ENCODE assay signal across 8 cellular contexts in genomic region chr20:3753098-3753497, GRCh38. TPM values are rescaled to one million over a fixed set of nuclear protein-coding genes. Genes with fewer than 3 reads are reported as not detected.
A peak's percentile ranks its signal among the peaks of the same experiment; 100 is the strongest.
DNase-seq lines count a peak whose midpoint lies in the region; ATAC-seq, FAIRE-seq and TF ChIP-seq lines count a peak whose summit lies in the region.

No MANE protein-coding gene starts in this region.

- peaks cover 20 to 21% of the 10 kb centered on the region in 2 experiments; a peak in 4 of 5 replicates for H3K36me3 ChIP-seq in HepG2 (replicated peaks in 1 of 2; ENCODE audit: control insufficient read depth in 1 of 2, insufficient read depth in 2 of 2, low read length in 2 of 2)

- no peak overlapping the region for H3K9ac ChIP-seq in HepG2 (ENCODE audit: insufficient read depth, low read depth, low read length)

- no peak for TF ChIP-seq POLR2A in HepG2 (IDR thresholded peaks at IDR 0.05; ENCODE audit: insufficient read depth in 1 of 2, low read depth in 2 of 2, low read length in 2 of 2)

- in situ Hi-C loops in HepG2 (cut with HindIII; ENCODE audit: extremely low pct_ligation_motif_present, low pct_unique_long_range_greater_than_20kb), result no loop called here

- FAIRE-seq in HepG2 (lab: Jason Lieb, UNC), result peak; percentile 92

- H3K27ac Mint-ChIP-seq in WTC11, result no peak overlapping the region

- intact Hi-C loops in HepG2 (cut with micrococcal nuclease; ENCODE audit: unreplicated experiment), result loop anchor here (1.0 to 2.0 kb wide), 4 partner anchors 15 to 102 kb away; partner anchors contain the start of gene SPEF1

- H3K27me3 Mint-ChIP-seq in WTC11 (ENCODE audit: low read depth), result peaks cover 25% of the 10 kb centered on the region

- ATAC-seq in WTC11 (peak; percentile 59), HepG2 (peak; percentile 54), HG03439 (IDR thresholded peaks at IDR 0.05; ENCODE audit: unreplicated experiment) (no peak)

- CTCF ChIA-PET in WTC11 (lab: Charles Lee), result interaction anchor here (0.6 to 8.7 kb wide), 26 partner anchors 8 to 339 kb away, joined by 3 to 195 read pairs (median 5); partner anchors contain the start of genes ADISSP, AP5S1, CENPB and SPEF1
- CTCF ChIA-PET in HepG2 (lab: Yijun Ruan, JAX; ENCODE audit: low intra/inter-chr PET ratio, low total read pairs), result interaction anchor here (0.6 to 1.7 kb wide), 10 partner anchors 13 to 332 kb away, joined by 3 to 9 read pairs (median 6); partner anchors contain the start of genes AP5S1 and SPEF1

- H3K9me3 ChIP-seq in HepG2 (ENCODE audit: low read length), result no peaks in the 10 kb centered on the region

- TF ChIP-seq EP300 in HepG2 (IDR thresholded peaks at IDR 0.05; ENCODE audit: low read depth in 2 of 2, low read length in 2 of 2) (no peak), HepG2 (CRISPR knock-in tag; IDR thresholded peaks at IDR 0.05; ENCODE audit: borderline replicate concordance) (no peak)

- peaks cover 20% of the 10 kb centered on the region for H3K4me1 ChIP-seq in HepG2 (ENCODE audit: insufficient read depth, low read length)

- no peaks in the 10 kb centered on the region for H4K20me1 ChIP-seq in HepG2 (ENCODE audit: insufficient read depth, low read length)

- H3K79me2 ChIP-seq in HepG2 (ENCODE audit: insufficient read depth, low read length), result no peaks in the 10 kb centered on the region

- peaks cover 2 to 12% of the 10 kb centered on the region in 2 experiments; a peak in 4 of 5 replicates for H3K27me3 ChIP-seq in HepG2 (ENCODE audit: control insufficient read depth in 1 of 2, insufficient read depth in 2 of 2, low read length in 2 of 2)

- TF ChIP-seq CTCF in GM10266 (IDR thresholded peaks at IDR 0.05; ENCODE audit: control insufficient read depth, insufficient read depth, low read depth, missing control alignments) (peak; percentile 74), WTC11 (IDR thresholded peaks at IDR 0.05) (peak; percentile 57; the same call in 1 of the 2 replicates), choroid plexus epithelial cell (conservative IDR thresholded peaks at IDR 0.05; ENCODE audit: low read depth, low read length) (peak; percentile 91), HepG2 (CRISPR knock-in tag; IDR thresholded peaks at IDR 0.05) (peak; percentile 91)

- peak; percentile 84 for TF ChIP-seq RAD21 in HepG2 (CRISPR knock-in tag; IDR thresholded peaks at IDR 0.05)

- BruUV-seq in HepG2 (replicated peaks; lab: Mats Ljungman, UMichigan), result no TSS peak

- POLR2A ChIA-PET in WTC11 (lab: Charles Lee), result interaction anchor here (1.0 to 1.1 kb wide), 2 partner anchors 15 to 19 kb away, joined by 3 read pairs; partner anchors contain the start of gene ADISSP
- POLR2A ChIA-PET in HepG2 (lab: Yijun Ruan, JAX), result interaction anchor here (3.9 kb wide), 1 partner anchor 15 kb away, joined by 21 read pairs; the partner anchor contains the start of gene ADISSP

- H3K4me2 ChIP-seq in HepG2 (ENCODE audit: low read depth, low read length), result no peak overlapping the region

- WGBS in HepG2 (ENCODE audit: low lambda C conversion rate), result 75% methylated on average over 4 of the region's 4 CpGs

- H3K27ac ChIP-seq in HepG2 (ENCODE audit: extremely low read length, insufficient read depth, low read length), result no peak overlapping the region

- H3K36me3 Mint-ChIP-seq in WTC11, result peaks cover 18% of the 10 kb centered on the region

- H2AFZ ChIP-seq in HepG2 (ENCODE audit: low read length), result no peak overlapping the region

- no peaks in the 10 kb centered on the region for H3K9me3 Mint-ChIP-seq in WTC11

- peaks cover 6% of the 10 kb centered on the region for H3K4me1 Mint-ChIP-seq in WTC11

- no peak overlapping the region for H3K4me3 Mint-ChIP-seq in WTC11

- H3K4me3 ChIP-seq in choroid plexus epithelial cell (ENCODE audit: low read depth, low read length), result no peak overlapping the region
- H3K4me3 ChIP-seq in HepG2 (replicated peaks in 1 of 3; ENCODE audit: insufficient read depth in 1 of 3, low read depth in 2 of 3, low read length in 3 of 3), result no peak overlapping the region

- DNase-seq in 8988T (peak; percentile 94), GM10266 (ENCODE audit: extremely low spot score) (peak; percentile 87), NCI-H1694 (lab: John Stamatoyannopoulos, UW) (peak; percentile 76), WTC11 (ENCODE audit: low spot score) (peak; percentile 78), choroid plexus epithelial cell (ENCODE audit: low read depth) (peak; percentile 87), HepG2 (ENCODE audit: low spot score) (peak; percentile 71)
- DNase-seq in stimulated activated CD8-positive, alpha-beta memory T cell treated with anti-CD3 and anti-CD28 coated beads, Interleukin-4, amount 100 ng/mL, for 4 hours (ENCODE audit: low read depth in 2 of 2, low spot score in 1 of 2), result peak; percentile 14 to 46

RNA-seq across cellular contexts. Expression of gene ADISSP, which starts 14.5 kb away (rescaled TPM):
- 109 to 129 TPM (median 113 TPM) in 3 replicates for total RNA-seq in WTC11 (2021)
- total RNA-seq in HepG2 (2016; rRNA removed; fragmentation: Illumina TruSeq; extraction: Trizol), result 70.0 and 90.6 TPM in 2 replicates
- total RNA-seq in HepG2 (2016; cell fraction: cytosol; rRNA removed; fragmentation: Illumina TruSeq; extraction: Trizol; ENCODE audit: low read depth), result 120 and 149 TPM in 2 replicates
- total RNA-seq in HepG2 (2016; cell fraction: insoluble cytoplasmic fraction; rRNA removed; fragmentation: Illumina TruSeq; extraction: Trizol), result 67.4 and 89.2 TPM in 2 replicates
- 165 and 207 TPM in 2 replicates for total RNA-seq in HepG2 (2016; cell fraction: membrane; rRNA removed; fragmentation: Illumina TruSeq; extraction: Trizol)
- total RNA-seq in HepG2 (2016; cell fraction: nucleus; rRNA removed; fragmentation: Illumina TruSeq; extraction: Trizol), result 43.5 and 46.5 TPM in 2 replicates
- polyA plus RNA-seq in HepG2 (2011; rRNA removed), result 38.3 and 51.7 TPM in 2 replicates
- 41.7 and 67.3 TPM in 2 replicates for polyA plus RNA-seq in HepG2 (2011; cell fraction: cytosol; rRNA removed)
- polyA plus RNA-seq in HepG2 (2011; cell fraction: nucleus; rRNA removed), result 36.2 and 38.2 TPM in 2 replicates
- polyA plus RNA-seq in HepG2 (2012), result 37.4 and 38.4 TPM in 2 replicates
- 210 and 248 TPM in 2 replicates for polyA plus RNA-seq in HepG2 (2016; cell fraction: cytosol; fragmentation: Illumina TruSeq; extraction: Trizol; ENCODE audit: low read depth)
- 96.6 and 129 TPM in 2 replicates for polyA plus RNA-seq in HepG2 (2016; cell fraction: insoluble cytoplasmic fraction; fragmentation: Illumina TruSeq; extraction: Trizol; ENCODE audit: low read depth)
- 249 and 277 TPM in 2 replicates for polyA plus RNA-seq in HepG2 (2016; cell fraction: membrane; fragmentation: Illumina TruSeq; extraction: Trizol; ENCODE audit: low read depth)
- polyA plus RNA-seq in HepG2 (2016; cell fraction: nucleus; fragmentation: Illumina TruSeq; extraction: Trizol; ENCODE audit: insufficient read depth, low read depth), result 90.0 and 101 TPM in 2 replicates
- polyA minus RNA-seq in HepG2 (2011; rRNA and poly(A)+ RNA removed; ENCODE audit: low replicate concordance), result 32.0 and 63.5 TPM in 2 replicates
- 30.2 and 38.4 TPM in 2 replicates for polyA minus RNA-seq in HepG2 (2011; cell fraction: cytosol; rRNA and poly(A)+ RNA removed)
- polyA minus RNA-seq in HepG2 (2011; cell fraction: nucleus; rRNA and poly(A)+ RNA removed), result 15.2 and 15.3 TPM in 2 replicates

RNA-seq across cellular contexts. Expression of gene HSPA12B, which starts 20.6 kb away (rescaled TPM):
- 6.3 to 8.5 TPM (median 8.2 TPM) in 3 replicates for total RNA-seq in WTC11 (2021)
- total RNA-seq in HepG2 (2016; rRNA removed; fragmentation: Illumina TruSeq; extraction: Trizol), result not detected in 2 replicates
- total RNA-seq in HepG2 (2016; cell fraction: cytosol; rRNA removed; fragmentation: Illumina TruSeq; extraction: Trizol; ENCODE audit: low read depth), result not detected in 2 replicates
- total RNA-seq in HepG2 (2016; cell fraction: insoluble cytoplasmic fraction; rRNA removed; fragmentation: Illumina TruSeq; extraction: Trizol), result not detected in 2 replicates
- not detected in 2 replicates for total RNA-seq in HepG2 (2016; cell fraction: membrane; rRNA removed; fragmentation: Illumina TruSeq; extraction: Trizol)
- not detected in 2 replicates for total RNA-seq in HepG2 (2016; cell fraction: nucleus; rRNA removed; fragmentation: Illumina TruSeq; extraction: Trizol)
- 0.01 TPM in 2 replicates for polyA plus RNA-seq in HepG2 (2011; rRNA removed)
- 0.03 and 0.04 TPM in 2 replicates for polyA plus RNA-seq in HepG2 (2011; cell fraction: cytosol; rRNA removed)
- polyA plus RNA-seq in HepG2 (2011; cell fraction: nucleus; rRNA removed), result 0.14 and 0.17 TPM in 2 replicates
- polyA plus RNA-seq in HepG2 (2012), result 0.90 and 1.9 TPM in 2 replicates
- polyA plus RNA-seq in HepG2 (2016; cell fraction: cytosol; fragmentation: Illumina TruSeq; extraction: Trizol; ENCODE audit: low read depth), result not detected in 2 replicates
- polyA plus RNA-seq in HepG2 (2016; cell fraction: insoluble cytoplasmic fraction; fragmentation: Illumina TruSeq; extraction: Trizol; ENCODE audit: low read depth), result not detected in 2 replicates
- polyA plus RNA-seq in HepG2 (2016; cell fraction: membrane; fragmentation: Illumina TruSeq; extraction: Trizol; ENCODE audit: low read depth), result not detected in 2 replicates
- not detected in 2 replicates for polyA plus RNA-seq in HepG2 (2016; cell fraction: nucleus; fragmentation: Illumina TruSeq; extraction: Trizol; ENCODE audit: insufficient read depth, low read depth)
- polyA minus RNA-seq in HepG2 (2011; rRNA and poly(A)+ RNA removed; ENCODE audit: low replicate concordance), result 0.10 TPM in 1 of 2 replicates, not detected in the other
- polyA minus RNA-seq in HepG2 (2011; cell fraction: cytosol; rRNA and poly(A)+ RNA removed), result not detected in 2 replicates
- polyA minus RNA-seq in HepG2 (2011; cell fraction: nucleus; rRNA and poly(A)+ RNA removed), result 0.13 TPM in 1 of 2 replicates, not detected in the other

RNA-seq across cellular contexts. Expression of gene SPEF1, which starts 28.1 kb away (rescaled TPM):
- total RNA-seq in WTC11 (2021) (0.41 to 0.72 TPM (median 0.64 TPM) in 3 replicates), HepG2 (2016; rRNA removed; fragmentation: Illumina TruSeq; extraction: Trizol) (0.27 and 0.32 TPM in 2 replicates)
- not detected in 2 replicates for total RNA-seq in HepG2 (2016; cell fraction: cytosol; rRNA removed; fragmentation: Illumina TruSeq; extraction: Trizol; ENCODE audit: low read depth)
- total RNA-seq in HepG2 (2016; cell fraction: insoluble cytoplasmic fraction; rRNA removed; fragmentation: Illumina TruSeq; extraction: Trizol), result 0.15 and 0.22 TPM in 2 replicates
- 0.17 and 0.22 TPM in 2 replicates for total RNA-seq in HepG2 (2016; cell fraction: membrane; rRNA removed; fragmentation: Illumina TruSeq; extraction: Trizol)
- total RNA-seq in HepG2 (2016; cell fraction: nucleus; rRNA removed; fragmentation: Illumina TruSeq; extraction: Trizol), result 0.40 TPM in 1 of 2 replicates, not detected in the other
- polyA plus RNA-seq in HepG2 (2011; rRNA removed), result 0.05 and 0.11 TPM in 2 replicates
- polyA plus RNA-seq in HepG2 (2011; cell fraction: cytosol; rRNA removed), result 0.08 TPM in 1 of 2 replicates, not detected in the other
- 0.45 and 0.84 TPM in 2 replicates for polyA plus RNA-seq in HepG2 (2011; cell fraction: nucleus; rRNA removed)
- 0.11 TPM in 1 of 2 replicates, not detected in the other for polyA plus RNA-seq in HepG2 (2012)
- 0.17 and 0.22 TPM in 2 replicates for polyA plus RNA-seq in HepG2 (2016; cell fraction: cytosol; fragmentation: Illumina TruSeq; extraction: Trizol; ENCODE audit: low read depth)
- 0.24 and 0.25 TPM in 2 replicates for polyA plus RNA-seq in HepG2 (2016; cell fraction: insoluble cytoplasmic fraction; fragmentation: Illumina TruSeq; extraction: Trizol; ENCODE audit: low read depth)
- 0.20 and 0.42 TPM in 2 replicates for polyA plus RNA-seq in HepG2 (2016; cell fraction: membrane; fragmentation: Illumina TruSeq; extraction: Trizol; ENCODE audit: low read depth)
- 0.29 TPM in 1 of 2 replicates, not detected in the other for polyA plus RNA-seq in HepG2 (2016; cell fraction: nucleus; fragmentation: Illumina TruSeq; extraction: Trizol; ENCODE audit: insufficient read depth, low read depth)
- 0.08 and 0.14 TPM in 2 replicates for polyA minus RNA-seq in HepG2 (2011; rRNA and poly(A)+ RNA removed; ENCODE audit: low replicate concordance)
- not detected in 2 replicates for polyA minus RNA-seq in HepG2 (2011; cell fraction: cytosol; rRNA and poly(A)+ RNA removed)
- 0.64 TPM in 1 of 2 replicates, not detected in the other for polyA minus RNA-seq in HepG2 (2011; cell fraction: nucleus; rRNA and poly(A)+ RNA removed)

RNA-seq across cellular contexts. Expression of gene CENPB, which starts 33.4 kb away (rescaled TPM):
- total RNA-seq in WTC11 (2021) (55.3 to 58.7 TPM (median 57.6 TPM) in 3 replicates), HepG2 (2016; rRNA removed; fragmentation: Illumina TruSeq; extraction: Trizol) (42.9 and 54.5 TPM in 2 replicates)
- 12.7 and 12.9 TPM in 2 replicates for total RNA-seq in HepG2 (2016; cell fraction: cytosol; rRNA removed; fragmentation: Illumina TruSeq; extraction: Trizol; ENCODE audit: low read depth)
- 42.6 and 53.4 TPM in 2 replicates for total RNA-seq in HepG2 (2016; cell fraction: insoluble cytoplasmic fraction; rRNA removed; fragmentation: Illumina TruSeq; extraction: Trizol)
- total RNA-seq in HepG2 (2016; cell fraction: membrane; rRNA removed; fragmentation: Illumina TruSeq; extraction: Trizol), result 44.1 and 47.1 TPM in 2 replicates
- total RNA-seq in HepG2 (2016; cell fraction: nucleus; rRNA removed; fragmentation: Illumina TruSeq; extraction: Trizol), result 22.9 and 28.9 TPM in 2 replicates
- 10.4 and 15.6 TPM in 2 replicates for polyA plus RNA-seq in HepG2 (2011; rRNA removed)
- 13.3 and 14.8 TPM in 2 replicates for polyA plus RNA-seq in HepG2 (2011; cell fraction: cytosol; rRNA removed)
- polyA plus RNA-seq in HepG2 (2011; cell fraction: nucleus; rRNA removed), result 19.0 and 20.4 TPM in 2 replicates
- polyA plus RNA-seq in HepG2 (2012), result 20.0 and 24.1 TPM in 2 replicates
- polyA plus RNA-seq in HepG2 (2016; cell fraction: cytosol; fragmentation: Illumina TruSeq; extraction: Trizol; ENCODE audit: low read depth), result 11.2 and 11.4 TPM in 2 replicates
- 37.8 and 42.0 TPM in 2 replicates for polyA plus RNA-seq in HepG2 (2016; cell fraction: insoluble cytoplasmic fraction; fragmentation: Illumina TruSeq; extraction: Trizol; ENCODE audit: low read depth)
- 28.4 and 33.6 TPM in 2 replicates for polyA plus RNA-seq in HepG2 (2016; cell fraction: membrane; fragmentation: Illumina TruSeq; extraction: Trizol; ENCODE audit: low read depth)
- 36.6 and 38.3 TPM in 2 replicates for polyA plus RNA-seq in HepG2 (2016; cell fraction: nucleus; fragmentation: Illumina TruSeq; extraction: Trizol; ENCODE audit: insufficient read depth, low read depth)
- 40.5 and 51.2 TPM in 2 replicates for polyA minus RNA-seq in HepG2 (2011; rRNA and poly(A)+ RNA removed; ENCODE audit: low replicate concordance)
- polyA minus RNA-seq in HepG2 (2011; cell fraction: cytosol; rRNA and poly(A)+ RNA removed), result 17.9 and 18.5 TPM in 2 replicates
- 16.0 and 16.7 TPM in 2 replicates for polyA minus RNA-seq in HepG2 (2011; cell fraction: nucleus; rRNA and poly(A)+ RNA removed)

RNA-seq across cellular contexts. Expression of gene SIGLEC1, which starts 40.7 kb away (rescaled TPM):
- total RNA-seq in WTC11 (2021) (0.04 to 0.11 TPM in 2 of 3 replicates, not detected in the other), HepG2 (2016; rRNA removed; fragmentation: Illumina TruSeq; extraction: Trizol) (not detected in 2 replicates)
- not detected in 2 replicates for total RNA-seq in HepG2 (2016; cell fraction: cytosol; rRNA removed; fragmentation: Illumina TruSeq; extraction: Trizol; ENCODE audit: low read depth)
- total RNA-seq in HepG2 (2016; cell fraction: insoluble cytoplasmic fraction; rRNA removed; fragmentation: Illumina TruSeq; extraction: Trizol), result not detected in 2 replicates
- not detected in 2 replicates for total RNA-seq in HepG2 (2016; cell fraction: membrane; rRNA removed; fragmentation: Illumina TruSeq; extraction: Trizol)
- not detected in 2 replicates for total RNA-seq in HepG2 (2016; cell fraction: nucleus; rRNA removed; fragmentation: Illumina TruSeq; extraction: Trizol)
- polyA plus RNA-seq in HepG2 (2011; rRNA removed), result 0.01 TPM in 1 of 2 replicates, not detected in the other
- not detected in 2 replicates for polyA plus RNA-seq in HepG2 (2011; cell fraction: cytosol; rRNA removed)
- polyA plus RNA-seq in HepG2 (2011; cell fraction: nucleus; rRNA removed), result 0.03 and 0.10 TPM in 2 replicates
- polyA plus RNA-seq in HepG2 (2012), result 0.01 TPM in 1 of 2 replicates, not detected in the other
- not detected in 2 replicates for polyA plus RNA-seq in HepG2 (2016; cell fraction: cytosol; fragmentation: Illumina TruSeq; extraction: Trizol; ENCODE audit: low read depth)
- not detected in 2 replicates for polyA plus RNA-seq in HepG2 (2016; cell fraction: insoluble cytoplasmic fraction; fragmentation: Illumina TruSeq; extraction: Trizol; ENCODE audit: low read depth)
- polyA plus RNA-seq in HepG2 (2016; cell fraction: membrane; fragmentation: Illumina TruSeq; extraction: Trizol; ENCODE audit: low read depth), result not detected in 2 replicates
- not detected in 2 replicates for polyA plus RNA-seq in HepG2 (2016; cell fraction: nucleus; fragmentation: Illumina TruSeq; extraction: Trizol; ENCODE audit: insufficient read depth, low read depth)
- polyA minus RNA-seq in HepG2 (2011; rRNA and poly(A)+ RNA removed; ENCODE audit: low replicate concordance), result 0.05 TPM in 1 of 2 replicates, not detected in the other
- not detected in 2 replicates for polyA minus RNA-seq in HepG2 (2011; cell fraction: cytosol; rRNA and poly(A)+ RNA removed)
- polyA minus RNA-seq in HepG2 (2011; cell fraction: nucleus; rRNA and poly(A)+ RNA removed), result under 0.01 TPM in 1 of 2 replicates, not detected in the other

Comparison
In these comparisons a context has a peak if more than half of its experiments do, and no peak if none do; other contexts are left out.
1. DNase-seq: peak in every context shown above with its lines; median percentile 94 in 8988T; 87 in GM10266; 87 in choroid plexus epithelial cell; 78 in WTC11; 76 in NCI-H1694; 71 in HepG2; 30 in stimulated activated CD8-positive, alpha-beta memory T cell treated with anti-CD3 and anti-CD28 coated beads, Interleukin-4, amount 100 ng/mL, for 4 hours.